ENCODE assay signal across 8 cellular contexts in the genomic region with DNA sequence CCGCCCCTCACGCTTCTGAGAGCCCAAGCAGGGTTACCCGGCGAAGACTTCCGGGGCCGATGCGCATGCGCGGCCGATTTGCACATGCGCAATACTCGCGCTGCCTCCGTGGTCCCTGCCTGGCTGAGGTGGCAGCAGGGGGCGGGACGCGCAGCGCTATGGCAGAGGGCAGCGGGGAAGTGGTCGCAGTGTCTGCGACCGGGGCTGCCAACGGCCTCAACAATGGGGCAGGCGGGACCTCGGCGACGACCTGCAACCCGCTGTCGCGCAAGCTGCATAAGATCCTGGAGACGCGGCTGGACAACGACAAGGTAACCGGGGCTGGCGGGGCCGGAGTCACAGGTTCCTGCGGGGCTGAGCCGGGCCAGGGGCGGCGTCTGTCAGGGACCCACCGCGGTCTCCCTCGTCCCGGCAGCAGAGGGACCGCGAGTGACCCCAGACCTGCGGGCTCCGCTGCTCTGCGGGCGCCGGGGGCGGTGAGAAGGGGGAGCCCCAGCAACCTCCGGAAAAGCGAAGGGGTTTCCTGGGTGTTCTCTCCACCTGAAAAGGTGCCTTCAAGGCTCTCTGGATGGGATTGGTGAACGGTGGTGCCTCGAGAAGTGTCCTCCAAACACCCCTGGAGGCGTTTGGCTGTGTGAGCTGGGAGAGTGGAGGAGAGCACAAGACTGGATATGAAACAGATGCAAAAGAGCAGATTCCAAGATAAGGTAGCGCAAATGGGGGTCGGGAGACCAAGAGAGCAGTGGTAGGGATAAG. TPM values are rescaled to one million over a fixed set of nuclear protein-coding genes. Genes with fewer than 3 reads are reported as not detected.
A peak's percentile ranks its signal among the peaks of the same experiment; 100 is the strongest.
DNase-seq lines count a peak whose midpoint lies in the region; ATAC-seq and TF ChIP-seq lines count a peak whose summit lies in the region.

A gene (plus strand): TSS at position 94 of the 756 bp plus-strand sequence. CDS start 65 bp downstream, at position 159.

- peaks cover 0 to 6% (median 0%) of the 10 kb centered on the region in 8 donors for H3K9me3 Mint-ChIP-seq in CD4-positive, alpha-beta memory T cell

- no peaks in the 10 kb centered on the region for H3K27me3 ChIP-seq in CD4-positive, alpha-beta memory T cell (ENCODE audit: insufficient read depth, low read length)
- H3K27me3 ChIP-seq in dorsolateral prefrontal cortex: no peaks in the 10 kb centered on the region

- WGBS in lower leg skin, 2 donors: 0 to 1% methylated on average over 40 to 42 of the region's 59 CpGs

- H3K4me1 ChIP-seq in CD4-positive, alpha-beta memory T cell (ENCODE audit: insufficient read depth, low read length): peaks cover 17% of the 10 kb centered on the region

- no peaks in the 10 kb centered on the region for H3K36me3 ChIP-seq in CD4-positive, alpha-beta memory T cell (ENCODE audit: insufficient read depth, low read length)

- CTCF ChIA-PET in CD4-positive, alpha-beta memory T cell (lab: Charles Lee; ENCODE audit: partially characterized antibody): interaction anchor here (1.0 kb wide), 1 partner anchor 22 kb away, joined by 3 read pairs; no protein-coding TSS in a partner anchor

- ATAC-seq in GM19372 (IDR thresholded peaks at IDR 0.05; ENCODE audit: low read depth, unreplicated experiment) (peak; percentile 93), HG03521 (IDR thresholded peaks at IDR 0.05; ENCODE audit: unreplicated experiment) (peak; percentile 92)

- peak; percentile 89 to 95 (median 91) for DNase-seq in CD4-positive, alpha-beta memory T cell
- DNase-seq in NCI-H748 treated with DMSO at 0.1 percent for 48 hours (lab: John Stamatoyannopoulos, UW): peak; percentile 89
- DNase-seq in activated CD4-positive, alpha-beta T cell treated with anti-CD3 and anti-CD28 coated beads, Interleukin-2, amount 50 U/mL, for 48 hours: peak; percentile 95
- DNase-seq in dorsolateral prefrontal cortex: peak; percentile 86 to 96 (median 90)
- peak; percentile 88 to 98 for DNase-seq in lower leg skin (ENCODE audit: low spot score in 2 of 2)
- DNase-seq in stimulated activated CD4-positive, alpha-beta T cell treated with anti-CD3 and anti-CD28 coated beads, Interleukin-4, amount 100 ng/mL, for 4 hours: peak; percentile 92 to 96

- POLR2A ChIA-PET in CD4-positive, alpha-beta memory T cell (lab: Charles Lee; ENCODE audit: partially characterized antibody): interaction anchor here (0.6 to 1.0 kb wide), 2 partner anchors 15 to 618 kb away, joined by 3 read pairs; a partner anchor contains a TSS

- peaks cover 23 to 45% (median 35%) of the 10 kb centered on the region in 4 donors for H3K4me1 Mint-ChIP-seq in CD4-positive, alpha-beta memory T cell

- TF ChIP-seq POLR2A in lower leg skin (IDR thresholded peaks at IDR 0.05): no peak

- intact Hi-C loops in CD4-positive, alpha-beta memory T cell (cut with micrococcal nuclease): loop anchor here (1.0 kb wide), 1 partner anchor 617 kb away; a partner anchor contains a TSS
- intact Hi-C loops in dorsolateral prefrontal cortex (cut with DNase I): no loop called here
- intact Hi-C loops in lower leg skin (cut with DNase I; ENCODE audit: low total_unique reads): no loop called here

- H3K4me3 Mint-ChIP-seq in CD4-positive, alpha-beta memory T cell: peak within 1 kb of the TSS; percentile 92 to 99 (median 98)

- no peaks in the 10 kb centered on the region for H3K27me3 Mint-ChIP-seq in CD4-positive, alpha-beta memory T cell

- peak within 1 kb of the TSS; percentile 77 to 94 for H3K4me3 ChIP-seq in CD4-positive, alpha-beta memory T cell (ENCODE audit: low read length in 2 of 2)
- H3K4me3 ChIP-seq in dorsolateral prefrontal cortex (peak within 1 kb of the TSS; percentile 74 to 99 (median 93)), lower leg skin (ENCODE audit: low read depth, poor library complexity, severe bottlenecking) (peak within 1 kb of the TSS; percentile 74)

- peak within 1 kb of the TSS; percentile 82 to 98 (median 94) for H3K27ac Mint-ChIP-seq in CD4-positive, alpha-beta memory T cell

- peak within 1 kb of the TSS; percentile 67 for H3K27ac ChIP-seq in CD4-positive, alpha-beta memory T cell (ENCODE audit: low read depth, low read length)
- peak within 1 kb of the TSS in 58 of 59 donors; percentile 17 to 95 (median 80) for H3K27ac ChIP-seq in dorsolateral prefrontal cortex

- peak in 44 of 56 donors; percentile 17 to 75 (median 43) for TF ChIP-seq CTCF in dorsolateral prefrontal cortex (IDR thresholded peaks at IDR 0.05 in 54 of 56, conservative IDR thresholded peaks at IDR 0.05 in 2 of 56; ENCODE audit: low read depth in 1 of 56, partially characterized antibody in 56 of 56)
- TF ChIP-seq CTCF in lower leg skin (IDR thresholded peaks at IDR 0.05): no peak

- H3K9me3 ChIP-seq in CD4-positive, alpha-beta memory T cell (ENCODE audit: control insufficient read depth in 1 of 2, low read length in 2 of 2): no peaks in the 10 kb centered on the region

- peaks cover 0 to 17% of the 10 kb centered on the region in 2 donors for H3K36me3 Mint-ChIP-seq in CD4-positive, alpha-beta memory T cell

RNA-seq across cellular contexts. Expression of the gene that starts here (rescaled TPM):
- total RNA-seq in CD4-positive, alpha-beta memory T cell: 10 to 100 TPM; 37.2 to 44.5 TPM
- 10 to 100 TPM; 12.2 to 18.1 TPM for polyA plus RNA-seq in CD4-positive, alpha-beta memory T cell
- total RNA-seq in dorsolateral prefrontal cortex (100 to 1,000 TPM in 1 of 120 experiments, 10 to 100 TPM in 119; 40.4 to 101 (median 63.2) TPM), lower leg skin (10 to 100 TPM; 16.8 to 24.3 (median 20.5) TPM)

Comparison
In these comparisons a context has a peak if more than half of its experiments do, and no peak if none do; other contexts are left out.
1. Peak in every context shown above with its lines: DNase-seq, ATAC-seq, H3K4me3 ChIP-seq and H3K27ac ChIP-seq.
2. CTCF ChIP-seq: peak in dorsolateral prefrontal cortex (44 of 56); none in lower leg skin (0 of 3).